ENCODE assay signal across 8 cellular contexts in genomic region chr9:37575921-37576721, GRCh38. TPM values are rescaled to one million over a fixed set of nuclear protein-coding genes. Genes with fewer than 3 reads are reported as not detected.
DNase-seq lines count a peak whose midpoint lies in the region; ATAC-seq, FAIRE-seq and TF ChIP-seq lines count a peak whose summit lies in the region.

TSS of gene FBXO10 (minus strand) at chr9:37576380. CDS start at chr9:37541768, 34,612 bp downstream.

- no peak for TF ChIP-seq CTCF in A549 (IDR thresholded peaks at IDR 0.05)

- TF ChIP-seq EP300 in A549 (IDR thresholded peaks at IDR 0.05) = no peak

- no peaks in the 10 kb centered on the region for H3K9me3 Mint-ChIP-seq in stimulated activated naive B cell treated with anti-CD40 and anti-IgM and Interleukin-4, amounts not matched to agents 10 μg/mL and 1 μg/mL and 100 μg/mL, for 72 hours

- H3K27ac Mint-ChIP-seq in stimulated activated naive B cell treated with anti-CD40 and anti-IgM and Interleukin-4, amounts not matched to agents 10 μg/mL and 1 μg/mL and 100 μg/mL, for 72 hours = peak within 1 kb of the TSS; percentile 97

- ATAC-seq in A549 (peak; percentile 92), GM18858 (IDR thresholded peaks at IDR 0.05; ENCODE audit: unreplicated experiment) (peak; percentile 50), HG03064 (IDR thresholded peaks at IDR 0.05; ENCODE audit: low read depth, unreplicated experiment) (peak; percentile 77)
- peak; percentile 86 to 90 for ATAC-seq in stimulated activated naive B cell treated with anti-CD40 and anti-IgM and Interleukin-4, amounts not matched to agents 10 μg/mL and 1 μg/mL and 100 μg/mL, for 72 hours (replicated peaks)

- H3K36me3 Mint-ChIP-seq in stimulated activated naive B cell treated with anti-CD40 and anti-IgM and Interleukin-4, amounts not matched to agents 10 μg/mL and 1 μg/mL and 100 μg/mL, for 72 hours = peaks cover 12 to 16% of the 10 kb centered on the region in 2 donors

- peak within 1 kb of the TSS; percentile 90 to 98 for H3K27ac ChIP-seq in A549

- H3K4me1 Mint-ChIP-seq in stimulated activated naive B cell treated with anti-CD40 and anti-IgM and Interleukin-4, amounts not matched to agents 10 μg/mL and 1 μg/mL and 100 μg/mL, for 72 hours = peaks cover 16 to 60% of the 10 kb centered on the region in 2 donors

- DNase-seq in A549 (ENCODE audit: low read depth in 1 of 2, low spot score in 1 of 2) (peak; percentile 30 to 69), NCI-H510A treated with DMSO at 0.1 percent for 48 hours (lab: John Stamatoyannopoulos, UW) (peak; percentile 28), erythroblast (lab: John Stamatoyannopoulos, UW) (peak; percentile 68 to 75), midbrain (lab: John Stamatoyannopoulos, UW) (peak; percentile 71)
- peak; percentile 52 for DNase-seq in activated T-cell treated with anti-CD3 and anti-CD28 coated beads, Interleukin-2, amount 50 U/mL, for 1 hour
- DNase-seq in stimulated activated naive B cell treated with anti-CD40 and anti-IgM and Interleukin-4, amounts not matched to agents 10 μg/mL and 1 μg/mL and 100 μg/mL, for 72 hours = peak; percentile 48

- no peak for FAIRE-seq in A549 (lab: Jason Lieb, UNC)

- no peaks in the 10 kb centered on the region for H3K9me3 ChIP-seq in A549

- H3K4me3 ChIP-seq in A549 = peak within 1 kb of the TSS; percentile 86

- H3K4me2 ChIP-seq in A549 = peak within 1 kb of the TSS; percentile 95

- POLR2A ChIA-PET in A549 (lab: Yijun Ruan, JAX) = interaction anchor here (1.1 to 2.8 kb wide), 4 partner anchors 10 to 111 kb away, joined by 3 to 24 read pairs (median 4); partner anchors contain the start of genes TOMM5 and ZBTB5

- no peak for TF ChIP-seq RAD21 in A549 (conservative IDR thresholded peaks at IDR 0.05 in 1 of 2, IDR thresholded peaks at IDR 0.05 in 1 of 2)

- peak within 1 kb of the TSS; percentile 86 to 90 for H3K4me3 Mint-ChIP-seq in stimulated activated naive B cell treated with anti-CD40 and anti-IgM and Interleukin-4, amounts not matched to agents 10 μg/mL and 1 μg/mL and 100 μg/mL, for 72 hours

- CTCF ChIA-PET in A549 (lab: Yijun Ruan, JAX) = interaction anchor here (0.6 to 1.9 kb wide), 9 partner anchors 13 to 241 kb away, joined by 3 to 8 read pairs (median 5); partner anchors contain the start of gene TOMM5

- peaks cover 13% of the 10 kb centered on the region; the same call in 2 of the 3 replicates for H3K4me1 ChIP-seq in A549

- TF ChIP-seq POLR2A in A549 (IDR thresholded peaks at IDR 0.05; ENCODE audit: low read length) (peak; percentile 49), erythroblast (IDR thresholded peaks at IDR 0.05; ENCODE audit: low read length) (no peak)

- WGBS in A549 (ENCODE audit: missing lambda C conversion rate) = 2% methylated on average over 33 of the region's 81 CpGs

- no peaks in the 10 kb centered on the region for H3K27me3 Mint-ChIP-seq in stimulated activated naive B cell treated with anti-CD40 and anti-IgM and Interleukin-4, amounts not matched to agents 10 μg/mL and 1 μg/mL and 100 μg/mL, for 72 hours

TF ChIP-seq in A549, 52 proteins besides CTCF, POLR2A, EP300 and RAD21 (continues in another document):
- TF ChIP-seq BCL3 (IDR thresholded peaks at IDR 0.05) (0 out of 3 replicates have a peak, but pooled peaks have one; percentile 60), RNF2 (IDR thresholded peaks at IDR 0.05; ENCODE audit: borderline replicate concordance, low read depth) (no peak), JUN (IDR thresholded peaks at IDR 0.05) (peak in 1 of 2 experiments; percentile 65; a peak in 2 of 5 replicates), ATOH8 (CRISPR knock-in tag; IDR thresholded peaks at IDR 0.05; ENCODE audit: low read depth) (no peak), E2F6 (IDR thresholded peaks at IDR 0.05; ENCODE audit: borderline replicate concordance, low read depth) (peak; percentile 45; the same call in 1 of the 2 replicates), RARB (CRISPR knock-in tag; IDR thresholded peaks at IDR 0.05) (no peak), FOXS1 (CRISPR knock-in tag; IDR thresholded peaks at IDR 0.05) (no peak), SMC3 (IDR thresholded peaks at IDR 0.05) (no peak), HOXA7 (CRISPR knock-in tag; IDR thresholded peaks at IDR 0.05) (no peak), ESRRA (IDR thresholded peaks at IDR 0.05; ENCODE audit: borderline replicate concordance, low read length) (no peak), CEBPB (IDR thresholded peaks at IDR 0.05) (no peak), USF2 (IDR thresholded peaks at IDR 0.05) (peak; percentile 56), HOXB13 (CRISPR knock-in tag; IDR thresholded peaks at IDR 0.05; ENCODE audit: low read depth) (no peak), HMGXB4 (CRISPR knock-in tag; IDR thresholded peaks at IDR 0.05; ENCODE audit: borderline replicate concordance) (no peak), RFX5 (IDR thresholded peaks at IDR 0.05) (no peak), KDM5A (IDR thresholded peaks at IDR 0.05) (no peak), MAFK (IDR thresholded peaks at IDR 0.05; ENCODE audit: partially characterized antibody) (no peak), CHD2 (IDR thresholded peaks at IDR 0.05; ENCODE audit: low read length, partially characterized antibody) (no peak), EHF (CRISPR knock-in tag; IDR thresholded peaks at IDR 0.05) (no peak), GATA3 (IDR thresholded peaks at IDR 0.05; ENCODE audit: borderline replicate concordance) (0 out of 2 replicates have a peak, but pooled peaks have one; percentile 22), CBX8 (IDR thresholded peaks at IDR 0.05) (no peak), KDM1A (IDR thresholded peaks at IDR 0.05; ENCODE audit: low read depth) (no peak), MAX (IDR thresholded peaks at IDR 0.05) (peak; percentile 74), BHLHE40 (IDR thresholded peaks at IDR 0.05; ENCODE audit: low read depth, low read length) (no peak), TP53 (CRISPR knock-in tag; IDR thresholded peaks at IDR 0.05) (no peak), TFCP2L1 (CRISPR knock-in tag; IDR thresholded peaks at IDR 0.05) (no peak), NFE2L2 (conservative IDR thresholded peaks at IDR 0.05; ENCODE audit: low read length) (no peak), HOXB5 (CRISPR knock-in tag; IDR thresholded peaks at IDR 0.05) (0 out of 2 replicates have a peak, but pooled peaks have one; percentile 46), PHF8 (IDR thresholded peaks at IDR 0.05; ENCODE audit: borderline replicate concordance, low read depth) (peak; percentile 37; the same call in 1 of the 2 replicates), MAZ (IDR thresholded peaks at IDR 0.05; ENCODE audit: borderline replicate concordance, low read depth, low read length) (no peak)

RNA-seq across cellular contexts. Expression of gene FBXO10, which starts in this region (rescaled TPM):
- polyA plus RNA-seq in A549 (2011; rRNA removed) (5.3 and 5.7 TPM in 2 replicates), A549 (2017; fragmentation: RNase III; extraction: RNeasy Plus Mini Kit Qiagen cat#74134 plus additional on column Dnase treatment) (4.6 to 5.0 TPM (median 4.8 TPM) in 3 replicates)
- 4.0 and 5.1 TPM in 2 replicates for polyA plus RNA-seq in A549 (2012; cell fraction: cytosol; rRNA removed)
- 9.7 and 10.2 TPM in 2 replicates for polyA plus RNA-seq in A549 (2012; cell fraction: nucleus; rRNA removed)
- polyA minus RNA-seq in A549 (2011; rRNA and poly(A)+ RNA removed) = 10.5 and 11.4 TPM in 2 replicates

Comparison
In these comparisons a context has a peak if more than half of its experiments do, and no peak if none do; other contexts are left out.
1. Peak in every context shown above with its lines: DNase-seq, ATAC-seq, H3K4me3 ChIP-seq and H3K27ac ChIP-seq.